Comparison of ENCODE assay signal across 9 cellular contexts in genomic region chr7:151408839-151409554, GRCh38. TPM values are rescaled to one million over a fixed set of nuclear protein-coding genes. Genes with fewer than 3 reads are reported as not detected.
DNase-seq lines count a peak whose midpoint lies in the region; ATAC-seq and TF ChIP-seq lines count a peak whose summit lies in the region.
"Had no signal": no experiment of that assay in that cellular context is flagged by ENCODE, and none has a peak within 500 bp of the region (broad histone marks: within the 10 kb centered on the region; RNA-seq: fewer than 3 reads in every experiment).

No MANE protein-coding gene starts in this region.

- H3K9me3 ChIP-seq in DND-41 (ENCODE audit: insufficient read depth, low read length, severe bottlenecking) (no peaks in the 10 kb centered on the region), spleen (no peaks in the 10 kb centered on the region)

- H3K36me3 Mint-ChIP-seq in activated T-helper 2 cell treated with anti-CD3 and anti-CD28 coated beads, Interferon-gamma antibody, Interleukin-2, Interleukin-4, amounts not matched to agents 10 μg/mL and 5 μg/mL and 100 μg/mL, durations not matched to agents 14 hours and 24 hours and 36 hours (ENCODE audit: low read depth), result no peaks in the 10 kb centered on the region

- peaks cover 31% of the 10 kb centered on the region for H3K79me2 ChIP-seq in DND-41 (ENCODE audit: insufficient read depth, low read length)

- no peak overlapping the region for H3K27ac Mint-ChIP-seq in activated T-helper 2 cell treated with anti-CD3 and anti-CD28 coated beads, Interferon-gamma antibody, Interleukin-2, Interleukin-4, amounts not matched to agents 10 μg/mL and 5 μg/mL and 100 μg/mL, durations not matched to agents 14 hours and 24 hours and 36 hours

- peak overlapping the region; percentile 72 for H3K27ac ChIP-seq in DND-41 (ENCODE audit: low read length)
- peak overlapping the region; percentile 70 to 93 (median 89) for H3K27ac ChIP-seq in spleen

- ATAC-seq in DND-41 (ENCODE audit: insufficient read depth, low read depth) (peak; percentile 54), HG03432 (IDR thresholded peaks at IDR 0.05; ENCODE audit: unreplicated experiment) (peak; percentile 63), esophagus mucosa (no peak)
- ATAC-seq: HCT116 had no signal

- TF ChIP-seq POLR2A in spleen (IDR thresholded peaks at IDR 0.05), result peak in 1 of 3 donors; percentile 50

- H2AFZ ChIP-seq in DND-41 (ENCODE audit: low read depth, low read length), result peak overlapping the region; percentile 59; the same call in 1 of the 2 replicates

- TF ChIP-seq CTCF in DND-41 (IDR thresholded peaks at IDR 0.05; ENCODE audit: borderline replicate concordance, extremely low read depth, low read length, poor library complexity, severe bottlenecking), result peak; percentile 51
- TF ChIP-seq CTCF in spleen (IDR thresholded peaks at IDR 0.05 in 8 of 11, conservative IDR thresholded peaks at IDR 0.05 in 3 of 11), result no peak

- intact Hi-C loops in activated T-helper 2 cell treated with anti-CD3 and anti-CD28 coated beads, Interferon-gamma antibody, Interleukin-2, Interleukin-4, amounts not matched to agents 10 μg/mL and 5 μg/mL and 100 μg/mL, durations not matched to agents 14 hours and 24 hours and 36 hours (cut with micrococcal nuclease), result no loop called here
- intact Hi-C loops in spleen (cut with DNase I; ENCODE audit: low total_unique reads), result no loop called here

- H3K4me1 Mint-ChIP-seq in activated T-helper 2 cell treated with anti-CD3 and anti-CD28 coated beads, Interferon-gamma antibody, Interleukin-2, Interleukin-4, amounts not matched to agents 10 μg/mL and 5 μg/mL and 100 μg/mL, durations not matched to agents 14 hours and 24 hours and 36 hours (ENCODE audit: low read depth), result peaks cover 12% of the 10 kb centered on the region

- H3K9ac ChIP-seq in DND-41 (ENCODE audit: low read depth, low read length), result peak overlapping the region; percentile 87

- WGBS in spleen, 5 donors, result 5 to 10% (median 5%) methylated on average over 13 to 47 of the region's 47 CpGs

- H3K36me3 ChIP-seq in DND-41 (ENCODE audit: insufficient read depth, low read length) (peaks cover 6% of the 10 kb centered on the region; the same call in 1 of the 2 replicates), spleen (no peaks in the 10 kb centered on the region)

- peak; percentile 46 for DNase-seq in DND-41
- DNase-seq in activated T-helper 2 cell treated with anti-CD3 and anti-CD28 coated beads, Interferon-gamma antibody, Interleukin-2, Interleukin-4, amounts not matched to agents 10 μg/mL and 5 μg/mL and 100 μg/mL, durations not matched to agents 14 hours and 24 hours and 36 hours (ENCODE audit: low spot score), result peak; percentile 21
- peak; percentile 42 for DNase-seq in iPS DF 19.7 (ENCODE audit: low read depth, low spot score)
- DNase-seq in spleen, result peak; percentile 77
- no peak for DNase-seq in foreskin melanocyte
- DNase-seq in NCI-H1436 (lab: John Stamatoyannopoulos, UW), result no peak

- H3K4me1 ChIP-seq in DND-41 (ENCODE audit: insufficient read depth, low read length) (peaks cover 64% of the 10 kb centered on the region), spleen (peaks cover 10 to 80% (median 52%) of the 10 kb centered on the region in 6 donors)

- H3K4me3 Mint-ChIP-seq in activated T-helper 2 cell treated with anti-CD3 and anti-CD28 coated beads, Interferon-gamma antibody, Interleukin-2, Interleukin-4, amounts not matched to agents 10 μg/mL and 5 μg/mL and 100 μg/mL, durations not matched to agents 14 hours and 24 hours and 36 hours (ENCODE audit: low read depth), result peak overlapping the region; percentile 39

- H4K20me1 ChIP-seq in DND-41 (ENCODE audit: insufficient read depth, low read length), result no peaks in the 10 kb centered on the region

- H3K9me3 Mint-ChIP-seq in activated T-helper 2 cell treated with anti-CD3 and anti-CD28 coated beads, Interferon-gamma antibody, Interleukin-2, Interleukin-4, amounts not matched to agents 10 μg/mL and 5 μg/mL and 100 μg/mL, durations not matched to agents 14 hours and 24 hours and 36 hours, result no peaks in the 10 kb centered on the region

- H3K27me3 ChIP-seq in DND-41 (ENCODE audit: insufficient read depth, low read length, poor library complexity) (peaks cover 7% of the 10 kb centered on the region), spleen (replicated peaks in 1 of 7) (peaks cover 2 to 49% (median 25%) of the 10 kb centered on the region in 7 donors)

- peak overlapping the region; percentile 41 to 55; a peak in 3 of 4 replicates for H3K4me3 ChIP-seq in DND-41 (ENCODE audit: low read depth in 1 of 2, low read length in 2 of 2)
- H3K4me3 ChIP-seq in spleen, result peak overlapping the region; percentile 42 to 75 (median 48)

- H3K27me3 Mint-ChIP-seq in activated T-helper 2 cell treated with anti-CD3 and anti-CD28 coated beads, Interferon-gamma antibody, Interleukin-2, Interleukin-4, amounts not matched to agents 10 μg/mL and 5 μg/mL and 100 μg/mL, durations not matched to agents 14 hours and 24 hours and 36 hours (ENCODE audit: low read depth), result peaks cover 46% of the 10 kb centered on the region

- H3K4me2 ChIP-seq in DND-41 (ENCODE audit: insufficient read depth, low read length), result peak overlapping the region; percentile 63

RNA-seq across cellular contexts. Expression of gene WDR86, which starts 0.8 kb away (rescaled TPM):
- not detected in 2 replicates for total RNA-seq in activated T-helper 2 cell treated with anti-CD3 and anti-CD28 coated beads, Interferon-gamma antibody, Interleukin-2, Interleukin-4, amounts not matched to agents 10 μg/mL and 5 μg/mL and 100 μg/mL, durations not matched to agents 14 hours and 24 hours and 36 hours
- total RNA-seq in spleen, result 10 to 100 TPM; 15.4 to 71.9 (median 58.1) TPM
- polyA plus RNA-seq in spleen, result 10 to 100 TPM in 1 of 3 donors, 1 to 10 TPM in 2; 2.8 to 29.5 (median 8.6) TPM
- 0.48 TPM for total RNA-seq in esophagus mucosa

RNA-seq across cellular contexts. Expression of gene CRYGN, which starts 30.9 kb away (rescaled TPM):
- not detected in 2 replicates for total RNA-seq in activated T-helper 2 cell treated with anti-CD3 and anti-CD28 coated beads, Interferon-gamma antibody, Interleukin-2, Interleukin-4, amounts not matched to agents 10 μg/mL and 5 μg/mL and 100 μg/mL, durations not matched to agents 14 hours and 24 hours and 36 hours
- total RNA-seq in spleen, result 1 to 10 TPM in 3 of 7 donors, under 1 TPM in 3, not detected in 1; 0.17 to 2.5 (median 0.92) TPM
- polyA plus RNA-seq in spleen, result under 1 TPM; 0.27 to 0.72 (median 0.32) TPM
- not detected for total RNA-seq in esophagus mucosa

Comparison
In these comparisons a context has a peak if more than half of its experiments do, and no peak if none do; other contexts are left out.
1. DNase-seq: peak in DND-41 (single experiment), activated T-helper 2 cell treated with anti-CD3 and anti-CD28 coated beads, Interferon-gamma antibody, Interleukin-2, Interleukin-4, amounts not matched to agents 10 μg/mL and 5 μg/mL and 100 μg/mL, durations not matched to agents 14 hours and 24 hours and 36 hours (single experiment), iPS DF 19.7 (single experiment) and spleen (single experiment); none in foreskin melanocyte (single experiment) and NCI-H1436 (single experiment).
2. RNA of gene WDR86, which starts 0.8 kb away (total RNA-seq): 15.4 to 71.9 TPM in spleen; 0.48 TPM in esophagus mucosa (single experiment) and not detected in activated T-helper 2 cell treated with anti-CD3 and anti-CD28 coated beads, Interferon-gamma antibody, Interleukin-2, Interleukin-4, amounts not matched to agents 10 μg/mL and 5 μg/mL and 100 μg/mL, durations not matched to agents 14 hours and 24 hours and 36 hours; every median in the first group is over 10 times any median in the second.